ENCODE assay signal across 1 cellular context in genomic region chr1:97920832-97921571, GRCh38.
A peak's percentile ranks its signal among the peaks of the same experiment; 100 is the strongest.
TF ChIP-seq lines count a peak whose summit lies in the region.

Gene DPYD (minus strand): TSS chr1:97921034. CDS start chr1:97920922, 112 bp downstream.

TF ChIP-seq in K562, 482 proteins besides CTCF, POLR2A, EP300 and RAD21 (continued from another document):
- TF ChIP-seq MGA (IDR thresholded peaks at IDR 0.05) = peak; percentile 67; the same call in 1 of the 2 replicates
- no peak for TF ChIP-seq HDAC6 (IDR thresholded peaks at IDR 0.05; ENCODE audit: low read depth, low read length)
- TF ChIP-seq NFIC (IDR thresholded peaks at IDR 0.05) = 0 out of 2 replicates have a peak, but pooled peaks have one; percentile 7
- 0 out of 2 replicates have a peak, but pooled peaks have one; percentile 7 for TF ChIP-seq CBFA2T3 (IDR thresholded peaks at IDR 0.05)
- peak; percentile 68; the same call in 1 of the 2 replicates for TF ChIP-seq RB1 (IDR thresholded peaks at IDR 0.05; ENCODE audit: low read depth)
- TF ChIP-seq RBM15 (IDR thresholded peaks at IDR 0.05; ENCODE audit: insufficient read depth, low read length) = no peak
- peak in 1 of 3 experiments; percentile 15 for TF ChIP-seq YY1 (IDR thresholded peaks at IDR 0.05; ENCODE audit: borderline replicate concordance in 1 of 3, control insufficient read depth in 1 of 3, extremely low read depth in 1 of 3, insufficient read depth in 3 of 3, insufficient read length in 1 of 3, insufficient replicate concordance in 2 of 3, low read depth in 1 of 3, low read length in 2 of 3)
- TF ChIP-seq POLR2G (IDR thresholded peaks at IDR 0.05; ENCODE audit: low read depth, low read length) = 0 out of 2 replicates have a peak, but pooled peaks have one; percentile 35
- TF ChIP-seq CBX1 (IDR thresholded peaks at IDR 0.05; ENCODE audit: low read depth) = 0 out of 2 replicates have a peak, but pooled peaks have one; percentile 25
- peak; percentile 24 for TF ChIP-seq CCNT2 (IDR thresholded peaks at IDR 0.05; ENCODE audit: borderline replicate concordance, extremely low read depth, insufficient read length, low read depth, low read length)
- peak; percentile 58 for TF ChIP-seq HNRNPLL (IDR thresholded peaks at IDR 0.05; ENCODE audit: low read depth, low read length, poor library complexity, severe bottlenecking)
- peak; percentile 55 for TF ChIP-seq CXXC5 (CRISPR knock-in tag; IDR thresholded peaks at IDR 0.05)
- peak; percentile 45 for TF ChIP-seq EGR1 (conservative IDR thresholded peaks at IDR 0.05)
- peak in 1 of 2 experiments; percentile 44; a peak in 2 of 4 replicates for TF ChIP-seq NRF1 (conservative IDR thresholded peaks at IDR 0.05 in 1 of 2, IDR thresholded peaks at IDR 0.05 in 1 of 2)
- peak; percentile 64 to 72; a peak in 2 of 4 replicates for TF ChIP-seq MAZ (CRISPR knock-in tag; conservative IDR thresholded peaks at IDR 0.05 in 1 of 2, IDR thresholded peaks at IDR 0.05 in 1 of 2)
- TF ChIP-seq E2F6 (IDR thresholded peaks at IDR 0.05; ENCODE audit: borderline replicate concordance in 1 of 2, extremely low read depth in 1 of 2, insufficient read depth in 1 of 2, insufficient read length in 1 of 2, low read depth in 1 of 2, low read length in 1 of 2, poor library complexity in 1 of 2, severe bottlenecking in 1 of 2) = peak in 1 of 2 experiments; percentile 56
- peak; percentile 13; the same call in 1 of the 2 replicates for TF ChIP-seq DPF2 (IDR thresholded peaks at IDR 0.05)
- 0 out of 2 replicates have a peak, but pooled peaks have one; percentile 22 for TF ChIP-seq CTBP1 (IDR thresholded peaks at IDR 0.05; ENCODE audit: borderline replicate concordance)
- TF ChIP-seq NONO (IDR thresholded peaks at IDR 0.05; ENCODE audit: low read depth in 2 of 2, low read length in 1 of 2) = no peak
- TF ChIP-seq RERE (CRISPR knock-in tag; IDR thresholded peaks at IDR 0.05; ENCODE audit: borderline replicate concordance) = no peak
- no peak for TF ChIP-seq TBP (optimal IDR thresholded peaks at IDR 0.05; ENCODE audit: low read depth, low read length)
- peak; percentile 10; the same call in 1 of the 2 replicates for TF ChIP-seq TAL1 (IDR thresholded peaks at IDR 0.05)
- TF ChIP-seq TAF1 (IDR thresholded peaks at IDR 0.05; ENCODE audit: control insufficient read depth, extremely low read depth, insufficient read depth, low read length, severe bottlenecking) = peak; percentile 33
- TF ChIP-seq ZNF224 (CRISPR knock-in tag; IDR thresholded peaks at IDR 0.05) = no peak
- TF ChIP-seq ZBTB7A (IDR thresholded peaks at IDR 0.05; ENCODE audit: borderline replicate concordance, control insufficient read depth, low read depth, low read length) = peak; percentile 19; the same call in 1 of the 2 replicates
- TF ChIP-seq HMGN3 (IDR thresholded peaks at IDR 0.05; ENCODE audit: borderline replicate concordance, extremely low read depth, insufficient read length, low read depth, low read length) = peak; percentile 36
- no peak for TF ChIP-seq TCFL5 (CRISPR knock-in tag; conservative IDR thresholded peaks at IDR 0.05)
- TF ChIP-seq THRB (CRISPR knock-in tag; conservative IDR thresholded peaks at IDR 0.05) = no peak
- no peak for TF ChIP-seq CTCFL (IDR thresholded peaks at IDR 0.05; ENCODE audit: borderline replicate concordance, insufficient read depth, low read depth, low read length, poor library complexity, severe bottlenecking)
- peak; percentile 78 for TF ChIP-seq VEZF1 (CRISPR knock-in tag; IDR thresholded peaks at IDR 0.05)
